12 cellular contexts compared by ENCODE assay signal in genomic region chr1:234437423-234438171, GRCh38. TPM values are rescaled to one million over a fixed set of nuclear protein-coding genes. Genes with fewer than 3 reads are reported as not detected.
DNase-seq lines count a peak whose midpoint lies in the region; FAIRE-seq and TF ChIP-seq lines count a peak whose summit lies in the region.
"Had no signal": no experiment of that assay in that cellular context is flagged by ENCODE, and none has a peak within 500 bp of the region (broad histone marks: within the 10 kb centered on the region; RNA-seq: fewer than 3 reads in every experiment).

No MANE protein-coding gene starts in this region.

- WGBS in tibial nerve, 2 donors: 72 to 79% methylated on average over 6 of the region's 6 CpGs

- H3K9me3 ChIP-seq in endothelial cell of umbilical vein (replicated peaks; ENCODE audit: control insufficient read depth, insufficient read depth, low read length) (no peaks in the 10 kb centered on the region), tibial nerve (peaks cover 0 to 29% (median 2%) of the 10 kb centered on the region in 4 donors)

- H3K4me1 ChIP-seq in endothelial cell of umbilical vein (ENCODE audit: control insufficient read depth, extremely low read depth, insufficient read depth, low read length): no peaks in the 10 kb centered on the region
- no peaks in the 10 kb centered on the region for H3K4me1 ChIP-seq in tibial nerve

- H4K20me1 ChIP-seq in endothelial cell of umbilical vein (replicated peaks; ENCODE audit: control insufficient read depth, extremely low read depth, insufficient read depth, low read length): no peaks in the 10 kb centered on the region

- BruUV-seq in endothelial cell of umbilical vein (replicated peaks; lab: Mats Ljungman, UMichigan): no TSS peak

- no peaks in the 10 kb centered on the region for H3K27me3 ChIP-seq in endothelial cell of umbilical vein (ENCODE audit: control insufficient read depth in 2 of 2, insufficient read depth in 2 of 2, low read length in 2 of 2)
- H3K27me3 ChIP-seq in tibial nerve: no peaks in the 10 kb centered on the region

- no peak for TF ChIP-seq POLR2A in endothelial cell of umbilical vein (IDR thresholded peaks at IDR 0.05; ENCODE audit: low read depth, low read length)
- no peak for TF ChIP-seq POLR2A in tibial nerve (IDR thresholded peaks at IDR 0.05)

- intact Hi-C loops in endothelial cell of umbilical vein (cut with micrococcal nuclease): no loop called here

- CTCF ChIA-PET in endothelial cell of umbilical vein (lab: Charles Lee): interaction anchor here (0.7 to 2.3 kb wide), 3 partner anchors 11 to 40 kb away, joined by 3 to 7 read pairs (median 3); no protein-coding TSS in a partner anchor

- no peak overlapping the region for H3K9ac ChIP-seq in endothelial cell of umbilical vein (replicated peaks; ENCODE audit: extremely low read depth, insufficient read depth, low read length)

- POLR2A ChIA-PET in endothelial cell of umbilical vein (lab: Charles Lee): interaction anchor here (0.6 kb wide), 1 partner anchor 1401 kb away, joined by 3 read pairs; no protein-coding TSS in a partner anchor

- H3K27ac ChIP-seq in endothelial cell of umbilical vein (ENCODE audit: insufficient read depth, low read depth, low read length): no peak overlapping the region
- no peak overlapping the region for H3K27ac ChIP-seq in tibial nerve

- H2AFZ ChIP-seq in endothelial cell of umbilical vein (ENCODE audit: low read depth, low read length): no peak overlapping the region

- H3K36me3 ChIP-seq in endothelial cell of umbilical vein (ENCODE audit: control insufficient read depth in 2 of 2, extremely low read depth in 1 of 2, insufficient read depth in 2 of 2, low read length in 2 of 2) (no peaks in the 10 kb centered on the region), tibial nerve (peaks cover 0 to 64% (median 0%) of the 10 kb centered on the region in 3 donors)

- DNase-seq in GM03348 (ENCODE audit: low spot score): peak; percentile 15
- DNase-seq in RPMI7951 (ENCODE audit: low read depth): peak; percentile 62
- peak; percentile 86 for DNase-seq in endothelial cell of umbilical vein (ENCODE audit: low read depth, low spot score)
- DNase-seq in renal cortical epithelial cell (ENCODE audit: low read depth): peak; percentile 53
- DNase-seq in tibial nerve (ENCODE audit: low spot score in 2 of 2): no peak
- no peak for DNase-seq in iPS-NIHi7 (ENCODE audit: extremely low spot score)
- DNase-seq in iPS-NIHi11 (ENCODE audit: low spot score): no peak
- DNase-seq: kidney glomerular epithelial cell; stimulated activated CD4-positive, alpha-beta T cell treated with anti-CD3 and anti-CD28 coated beads, Interleukin-4, amount 100 ng/mL, for 24 hours; stimulated activated naive CD8-positive, alpha-beta T cell treated with anti-CD3 and anti-CD28 coated beads, Interleukin-15, amount 100 ng/mL, for 72 hours had no signal

- FAIRE-seq in endothelial cell of umbilical vein (lab: Jason Lieb, UNC): peak; percentile 12
- FAIRE-seq: frontal cortex, G401.6 had no signal

- no peak for TF ChIP-seq EP300 in tibial nerve (IDR thresholded peaks at IDR 0.05)

- H3K4me2 ChIP-seq in endothelial cell of umbilical vein (ENCODE audit: insufficient read depth, low read length): no peak overlapping the region

- H3K79me2 ChIP-seq in endothelial cell of umbilical vein (ENCODE audit: control insufficient read depth, insufficient read depth, low read length): no peaks in the 10 kb centered on the region

- no peaks in the 10 kb centered on the region for H3K9me1 ChIP-seq in endothelial cell of umbilical vein (replicated peaks; ENCODE audit: control insufficient read depth, extremely low read depth, insufficient read depth, low read length)

- H3K4me3 ChIP-seq in endothelial cell of umbilical vein (replicated peaks in 1 of 3; ENCODE audit: insufficient read depth in 1 of 3, low read depth in 1 of 3, low read length in 3 of 3): no peak overlapping the region
- no peak overlapping the region for H3K4me3 ChIP-seq in tibial nerve

- TF ChIP-seq CTCF in endothelial cell of umbilical vein (IDR thresholded peaks at IDR 0.05; ENCODE audit: extremely low read depth in 1 of 2, insufficient read depth in 1 of 2, low read depth in 1 of 2, low read length in 2 of 2) (peak in 1 of 2 donors; percentile 27), tibial nerve (IDR thresholded peaks at IDR 0.05) (no peak)

- dilution Hi-C loops in endothelial cell of umbilical vein (cut with MboI; ENCODE audit: extremely low pct_ligation_motif_present, low sequenced_read_pairs): no loop called here

TF ChIP-seq in endothelial cell of umbilical vein, 7 proteins besides CTCF, POLR2A, EP300 and RAD21:
- no peak for TF ChIP-seq FOS (IDR thresholded peaks at IDR 0.05; ENCODE audit: borderline replicate concordance, insufficient read depth, low read length)
- TF ChIP-seq MYC (IDR thresholded peaks at IDR 0.05; ENCODE audit: low read depth, low read length): no peak

RNA-seq across cellular contexts. Expression of gene TARBP1, which starts 41.4 kb away (rescaled TPM):
- 24.4 and 27.2 TPM in 2 replicates for total RNA-seq in RPMI7951 (2014; rRNA removed; shearing (Covaris generic))
- 21.0 and 23.4 TPM in 2 replicates for total RNA-seq in endothelial cell of umbilical vein
- polyA plus RNA-seq in endothelial cell of umbilical vein: 17.3 and 20.4 TPM in 2 replicates
- 13.1 and 14.5 TPM in 2 replicates for polyA plus RNA-seq in endothelial cell of umbilical vein (2011; cell fraction: cytosol; rRNA removed)
- polyA plus RNA-seq in endothelial cell of umbilical vein (2011; cell fraction: nucleus; rRNA removed): 110 and 116 TPM in 2 replicates
- 17.4 and 18.0 TPM in 2 replicates for polyA plus RNA-seq in endothelial cell of umbilical vein (2012)
- polyA minus RNA-seq in endothelial cell of umbilical vein: 21.2 and 27.0 TPM in 2 replicates
- 14.7 TPM for polyA minus RNA-seq in endothelial cell of umbilical vein (2011; cell fraction: cytosol; rRNA and poly(A)+ RNA removed)
- 22.8 and 30.0 TPM in 2 replicates for polyA minus RNA-seq in endothelial cell of umbilical vein (2011; cell fraction: nucleus; rRNA and poly(A)+ RNA removed)
- total RNA-seq in renal cortical epithelial cell: 20.6 and 26.2 TPM in 2 replicates
- total RNA-seq in tibial nerve: 10 to 100 TPM; 24.9 to 48.9 (median 34.4) TPM

Comparison
In these comparisons a context has a peak if more than half of its experiments do, and no peak if none do; other contexts are left out.
1. DNase-seq: peak in GM03348 (single experiment), RPMI7951 (single experiment), endothelial cell of umbilical vein (single experiment) and renal cortical epithelial cell (single experiment); none in tibial nerve (0 of 2), iPS-NIHi7 (single experiment) and iPS-NIHi11 (single experiment).